23 cellular contexts compared by ENCODE assay signal in genomic region chr12:120286768-120287490, GRCh38. TPM values are rescaled to one million over a fixed set of nuclear protein-coding genes. Genes with fewer than 3 reads are reported as not detected.
DNase-seq lines count a peak whose midpoint lies in the region; ATAC-seq lines count a peak whose summit lies in the region.
"Had no signal": no experiment of that assay in that cellular context is flagged by ENCODE, and none has a peak within 500 bp of the region (broad histone marks: within the 10 kb centered on the region; RNA-seq: fewer than 3 reads in every experiment).

No MANE protein-coding gene starts in this region.

- no peak overlapping the region for H2BK15ac ChIP-seq in mesenchymal stem cell (ENCODE audit: low read depth, poor library complexity, severe bottlenecking)

- H3K14ac ChIP-seq in mesenchymal stem cell (ENCODE audit: low read length in 2 of 2), result no peak overlapping the region

- H2BK12ac ChIP-seq in mesenchymal stem cell (ENCODE audit: low read length in 2 of 2), result no peak overlapping the region

- in situ Hi-C loops in SK-MEL-5 (cut with HindIII; ENCODE audit: low pct_unique_long_range_greater_than_20kb, low sequenced_read_pairs), result no loop called here

- no peaks in the 10 kb centered on the region for H3K79me1 ChIP-seq in mesenchymal stem cell (replicated peaks; ENCODE audit: low read length, poor library complexity, severe bottlenecking)

- no peak overlapping the region for H3K23ac ChIP-seq in mesenchymal stem cell (ENCODE audit: low read length in 2 of 2)

- H3K4me1 ChIP-seq in mesenchymal stem cell (ENCODE audit: control insufficient read depth, insufficient read depth, low read depth, low read length), result peaks cover 9% of the 10 kb centered on the region
- H3K4me1 ChIP-seq: prostate gland had no signal

- no peak overlapping the region for H4K8ac ChIP-seq in mesenchymal stem cell (ENCODE audit: low read length)

- no peak overlapping the region for H3K4ac ChIP-seq in mesenchymal stem cell (ENCODE audit: low read depth in 1 of 2, low read length in 2 of 2)

- H3K4me3 ChIP-seq in mesenchymal stem cell (ENCODE audit: insufficient read depth in 1 of 2, low read depth in 1 of 2, low read length in 2 of 2), result no peak overlapping the region
- H3K4me3 ChIP-seq: HAP-1, prostate gland, vagina had no signal

- H3K4me2 ChIP-seq in mesenchymal stem cell (ENCODE audit: low read length, poor library complexity, severe bottlenecking), result no peak overlapping the region

- no peak overlapping the region for H2BK120ac ChIP-seq in mesenchymal stem cell (ENCODE audit: low read depth, low read length)

- no peak overlapping the region for H4K91ac ChIP-seq in mesenchymal stem cell (ENCODE audit: low read length)

- no peaks in the 10 kb centered on the region for H3K9me3 ChIP-seq in mesenchymal stem cell (ENCODE audit: control insufficient read depth, low read length)
- H3K9me3 ChIP-seq: HAP-1, prostate gland, vagina had no signal

- no peaks in the 10 kb centered on the region for H3K36me3 ChIP-seq in mesenchymal stem cell (ENCODE audit: control insufficient read depth in 1 of 2, insufficient read depth in 2 of 2, low read depth in 1 of 2, low read length in 2 of 2)
- H3K36me3 ChIP-seq: HAP-1, prostate gland, vagina had no signal

- H2AK5ac ChIP-seq in mesenchymal stem cell (ENCODE audit: low read length, severe bottlenecking), result no peak overlapping the region

- no peak overlapping the region for H2AFZ ChIP-seq in mesenchymal stem cell (ENCODE audit: low read depth, low read length)

- H3K27ac ChIP-seq in mesenchymal stem cell (ENCODE audit: low read length, poor library complexity, severe bottlenecking), result peak overlapping the region; percentile 31
- H3K27ac ChIP-seq: HL-60, prostate gland, vagina, VCaP had no signal

- WGBS in mesenchymal stem cell, result 71% methylated on average over 6 of the region's 7 CpGs

- peak; percentile 60 for DNase-seq in ELF-1 (ENCODE audit: low read depth, low spot score)
- peak; percentile 80 for DNase-seq in SK-MEL-5 (ENCODE audit: low read depth, low spot score)
- DNase-seq in mesenchymal stem cell, result no peak
- no peak for DNase-seq in stimulated activated CD4-positive, alpha-beta T cell treated with anti-CD3 and anti-CD28 coated beads, Interleukin-12 subunit alpha, Interleukin-12 subunit beta, amount 100 ng/mL, for 4 hours
- DNase-seq in NCI-H1092 treated with DMSO at 0.1 percent for 48 hours (lab: John Stamatoyannopoulos, UW), result no peak
- DNase-seq: activated gamma-delta T cell; CD8-positive, alpha-beta T cell; cerebellar nuclear complex; DMS79 treated with DMSO at 0.1 percent for 48 hours; effector memory CD8-positive, alpha-beta T cell; hypothalamus; KBM-7; NCI-H2029 treated with DMSO at 0.1 percent for 48 hours; NCI-H524; stimulated activated CD8-positive, alpha-beta memory T cell treated with anti-CD3 and anti-CD28 coated beads, Interleukin-4, amount 100 ng/mL, for 48 hours had no signal

- no peak for ATAC-seq in GM19324 (IDR thresholded peaks at IDR 0.05; ENCODE audit: low FRiP score, unreplicated experiment)
- ATAC-seq: CD8-positive, alpha-beta T cell; effector memory CD8-positive, alpha-beta T cell had no signal

- H3K9ac ChIP-seq in mesenchymal stem cell (ENCODE audit: low read length), result no peak overlapping the region

- H3K27me3 ChIP-seq in mesenchymal stem cell (ENCODE audit: control insufficient read depth in 1 of 2, insufficient read depth in 1 of 2, low read length in 2 of 2), result no peaks in the 10 kb centered on the region
- H3K27me3 ChIP-seq: vagina had no signal

- no peak overlapping the region for H2BK5ac ChIP-seq in mesenchymal stem cell (ENCODE audit: low read depth, low read length, poor library complexity, severe bottlenecking)

- no peak overlapping the region for H3K18ac ChIP-seq in mesenchymal stem cell (ENCODE audit: low read depth in 1 of 2, low read length in 2 of 2)

RNA-seq across cellular contexts. Expression of gene RNU4-2, which starts 4.8 kb away (rescaled TPM):
- under 0.01 TPM in 2 replicates for total RNA-seq in SK-MEL-5 (2014; rRNA removed; shearing (Covaris generic))
- polyA plus RNA-seq in SK-MEL-5 (2015; cell fraction: cytosol; rRNA removed), result not detected in 2 replicates
- polyA plus RNA-seq in SK-MEL-5 (2015; cell fraction: nucleus; rRNA removed), result not detected in 2 replicates
- polyA plus RNA-seq in mesenchymal stem cell (2013, experiment 1 of 2), result not detected
- not detected for polyA plus RNA-seq in mesenchymal stem cell (2013, experiment 2 of 2)

RNA-seq across cellular contexts. Expression of gene RNU4-1, which starts 6.1 kb away (rescaled TPM):
- not detected in 2 replicates for total RNA-seq in SK-MEL-5 (2014; rRNA removed; shearing (Covaris generic))
- polyA plus RNA-seq in SK-MEL-5 (2015; cell fraction: cytosol; rRNA removed), result not detected in 2 replicates
- polyA plus RNA-seq in SK-MEL-5 (2015; cell fraction: nucleus; rRNA removed), result not detected in 2 replicates
- not detected for polyA plus RNA-seq in mesenchymal stem cell (2013, experiment 1 of 2)
- polyA plus RNA-seq in mesenchymal stem cell (2013, experiment 2 of 2), result not detected
- total RNA-seq: kidney epithelial cell had no signal

RNA-seq across cellular contexts. Expression of gene SIRT4, which starts 15.2 kb away (rescaled TPM):
- total RNA-seq in SK-MEL-5 (2014; rRNA removed; shearing (Covaris generic)), result 1.9 and 2.8 TPM in 2 replicates
- 0.99 and 2.2 TPM in 2 replicates for polyA plus RNA-seq in SK-MEL-5 (2015; cell fraction: cytosol; rRNA removed)
- 1.0 and 3.9 TPM in 2 replicates for polyA plus RNA-seq in SK-MEL-5 (2015; cell fraction: nucleus; rRNA removed)
- polyA plus RNA-seq in mesenchymal stem cell (2013, experiment 1 of 2), result 0.99 TPM
- 0.85 TPM for polyA plus RNA-seq in mesenchymal stem cell (2013, experiment 2 of 2)
- total RNA-seq: CD8-positive, alpha-beta T cell; vagina had no signal

RNA-seq across cellular contexts. Expression of gene PXN, which starts 21.4 kb away (rescaled TPM):
- total RNA-seq in SK-MEL-5 (2014; rRNA removed; shearing (Covaris generic)), result 22.0 and 26.1 TPM in 2 replicates
- 131 and 166 TPM in 2 replicates for polyA plus RNA-seq in SK-MEL-5 (2015; cell fraction: cytosol; rRNA removed)
- 73.5 and 84.3 TPM in 2 replicates for polyA plus RNA-seq in SK-MEL-5 (2015; cell fraction: nucleus; rRNA removed)
- 90.4 TPM for polyA plus RNA-seq in mesenchymal stem cell (2013, experiment 1 of 2)
- 88.1 TPM for polyA plus RNA-seq in mesenchymal stem cell (2013, experiment 2 of 2)

RNA-seq across cellular contexts. Expression of gene PLA2G1B, which starts 40.6 kb away (rescaled TPM):
- not detected in 2 replicates for total RNA-seq in SK-MEL-5 (2014; rRNA removed; shearing (Covaris generic))
- not detected in 2 replicates for polyA plus RNA-seq in SK-MEL-5 (2015; cell fraction: cytosol; rRNA removed)
- not detected in 2 replicates for polyA plus RNA-seq in SK-MEL-5 (2015; cell fraction: nucleus; rRNA removed)
- polyA plus RNA-seq in mesenchymal stem cell (2013, experiment 1 of 2), result 0.18 TPM
- polyA plus RNA-seq in mesenchymal stem cell (2013, experiment 2 of 2), result not detected
- total RNA-seq: CD8-positive, alpha-beta T cell; kidney epithelial cell; prostate gland; subcutaneous adipose tissue; vagina had no signal

Comparison
In these comparisons a context has a peak if more than half of its experiments do, and no peak if none do; other contexts are left out.
1. DNase-seq: peak in ELF-1 (single experiment) and SK-MEL-5 (single experiment); none in mesenchymal stem cell (single experiment), stimulated activated CD4-positive, alpha-beta T cell treated with anti-CD3 and anti-CD28 coated beads, Interleukin-12 subunit alpha, Interleukin-12 subunit beta, amount 100 ng/mL, for 4 hours (single experiment) and NCI-H1092 treated with DMSO at 0.1 percent for 48 hours (single experiment).